In the genomic region with DNA sequence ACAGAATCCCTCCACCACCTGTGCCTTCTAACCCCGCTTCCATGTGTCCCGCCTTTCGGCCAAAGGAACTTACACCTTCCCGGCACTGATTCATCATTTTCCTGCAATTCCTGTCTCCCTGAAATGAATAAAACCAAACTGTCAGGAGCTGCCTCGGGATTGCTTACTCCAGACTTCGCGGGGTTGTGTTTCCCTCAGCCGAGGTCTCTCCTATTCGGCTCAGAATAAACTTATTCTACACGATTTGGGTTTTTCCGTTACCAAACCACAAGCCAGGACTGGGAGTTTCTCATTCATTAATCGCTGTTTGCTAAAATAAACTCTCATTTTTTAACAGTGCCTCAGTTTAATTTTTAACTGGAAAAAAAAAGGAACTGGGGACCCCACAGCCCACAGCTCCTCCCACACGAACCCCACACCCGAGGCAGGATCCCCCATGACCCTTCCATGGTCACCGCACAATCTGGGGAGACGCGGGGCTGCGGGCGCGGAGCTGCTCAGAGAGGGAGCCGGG, we compare ENCODE assay signal across 8 cellular contexts. TPM values are rescaled to one million over a fixed set of nuclear protein-coding genes. Genes with fewer than 3 reads are reported as not detected.
DNase-seq lines count a peak whose midpoint lies in the region; ATAC-seq and TF ChIP-seq lines count a peak whose summit lies in the region.

No MANE protein-coding gene starts in this region.

- POLR2A ChIA-PET in A673 (lab: Charles Lee; ENCODE audit: low non-redundant PET): no interaction called here

- H3K9ac ChIP-seq in rectal smooth muscle tissue (ENCODE audit: low read length): no peak overlapping the region

- no TSS peak for BruUV-seq in A673 (replicated peaks; lab: Mats Ljungman, UMichigan)

- CTCF ChIA-PET in A673 (lab: Charles Lee): interaction anchor here (0.9 kb wide), 1 partner anchor 88 kb away, joined by 4 read pairs; a partner anchor contains a TSS

- H3K4me3 ChIP-seq in A673 (ENCODE audit: low read depth, low read length, poor library complexity, severe bottlenecking) (peak overlapping the region; percentile 66), esophagus squamous epithelium (peak overlapping the region; percentile 63 to 79 (median 68)), rectal smooth muscle tissue (ENCODE audit: low read length) (peak overlapping the region; percentile 95)

- H3K27me3 ChIP-seq in A673 (replicated peaks; ENCODE audit: insufficient read depth, low read depth, low read length, poor library complexity) (no peaks in the 10 kb centered on the region), esophagus squamous epithelium (no peaks in the 10 kb centered on the region), rectal smooth muscle tissue (ENCODE audit: control insufficient read depth, insufficient read depth, low read length) (no peaks in the 10 kb centered on the region)

- H3K9me3 ChIP-seq in A673 (ENCODE audit: low read depth, low read length, poor library complexity, severe bottlenecking) (peaks cover 4% of the 10 kb centered on the region), esophagus squamous epithelium (no peaks in the 10 kb centered on the region)

- TF ChIP-seq POLR2A in esophagus squamous epithelium (IDR thresholded peaks at IDR 0.05): no peak

- TF ChIP-seq CTCF in A673 (conservative IDR thresholded peaks at IDR 0.05; ENCODE audit: low read depth, low read length) (no peak), esophagus squamous epithelium (IDR thresholded peaks at IDR 0.05) (no peak)

- DNase-seq in A673 (ENCODE audit: low spot score) (no peak), RKO (ENCODE audit: low spot score) (peak; percentile 54), esophagus squamous epithelium (lab: John Stamatoyannopoulos, UW) (no peak), NCI-H1694 treated with DMSO at 0.1 percent for 48 hours (lab: John Stamatoyannopoulos, UW) (no peak), midbrain (lab: John Stamatoyannopoulos, UW) (no peak)

- intact Hi-C loops in A673 (cut with micrococcal nuclease; ENCODE audit: unreplicated experiment) (loop anchor here (10.0 kb wide), 1 partner anchor 623 kb away; no protein-coding TSS in a partner anchor), esophagus squamous epithelium (cut with DNase I) (no loop called here)

- ATAC-seq in GM18517 (IDR thresholded peaks at IDR 0.05; ENCODE audit: unreplicated experiment): peak; percentile 13
- ATAC-seq in GM19452 (IDR thresholded peaks at IDR 0.05; ENCODE audit: unreplicated experiment): no peak

- peak overlapping the region; percentile 70 for H3K27ac ChIP-seq in A673 (ENCODE audit: low read depth, low read length, poor library complexity, severe bottlenecking)
- H3K27ac ChIP-seq in esophagus squamous epithelium: peak overlapping the region; percentile 71 to 77 (median 74)
- H3K27ac ChIP-seq in rectal smooth muscle tissue (ENCODE audit: low read depth, low read length): peak overlapping the region; percentile 68

- no peaks in the 10 kb centered on the region for H3K36me3 ChIP-seq in A673 (ENCODE audit: insufficient read depth, low read length, poor library complexity, severe bottlenecking)
- no peaks in the 10 kb centered on the region for H3K36me3 ChIP-seq in esophagus squamous epithelium
- no peaks in the 10 kb centered on the region for H3K36me3 ChIP-seq in rectal smooth muscle tissue (ENCODE audit: control insufficient read depth, insufficient read depth, low read length)

- H3K4me1 ChIP-seq in A673 (ENCODE audit: insufficient read depth, low read length, poor library complexity, severe bottlenecking): no peaks in the 10 kb centered on the region
- H3K4me1 ChIP-seq in esophagus squamous epithelium: peaks cover 5 to 22% (median 12%) of the 10 kb centered on the region in 3 donors
- no peaks in the 10 kb centered on the region for H3K4me1 ChIP-seq in rectal smooth muscle tissue (ENCODE audit: control insufficient read depth, insufficient read depth, low read length)

- WGBS in esophagus squamous epithelium, 2 donors: 0 to 3% methylated on average over 13 to 14 of the region's 21 CpGs

RNA-seq across cellular contexts. Expression of a gene that starts 0.6 kb away (rescaled TPM):
- total RNA-seq in A673 (2021) (1.3 and 1.5 TPM in 2 replicates), esophagus squamous epithelium (under 1 TPM in 3 of 4 donors, not detected in 1; 0.38 to 0.66 (median 0.47) TPM)

RNA-seq across cellular contexts. Expression of a gene that starts 12.4 kb away (rescaled TPM):
- total RNA-seq in A673 (2021) (1.5 TPM in 2 replicates), esophagus squamous epithelium (1 to 10 TPM; 2.9 to 6.3 (median 3.8) TPM)

RNA-seq across cellular contexts. Expression of a gene that starts 16.6 kb away (rescaled TPM):
- 2.2 and 3.0 TPM in 2 replicates for total RNA-seq in A673 (2021)
- total RNA-seq in esophagus squamous epithelium: 10 to 100 TPM in 1 of 4 donors, 1 to 10 TPM in 3; 4.5 to 21.0 (median 5.6) TPM
